8 cellular contexts compared by ENCODE assay signal in the genomic region with DNA sequence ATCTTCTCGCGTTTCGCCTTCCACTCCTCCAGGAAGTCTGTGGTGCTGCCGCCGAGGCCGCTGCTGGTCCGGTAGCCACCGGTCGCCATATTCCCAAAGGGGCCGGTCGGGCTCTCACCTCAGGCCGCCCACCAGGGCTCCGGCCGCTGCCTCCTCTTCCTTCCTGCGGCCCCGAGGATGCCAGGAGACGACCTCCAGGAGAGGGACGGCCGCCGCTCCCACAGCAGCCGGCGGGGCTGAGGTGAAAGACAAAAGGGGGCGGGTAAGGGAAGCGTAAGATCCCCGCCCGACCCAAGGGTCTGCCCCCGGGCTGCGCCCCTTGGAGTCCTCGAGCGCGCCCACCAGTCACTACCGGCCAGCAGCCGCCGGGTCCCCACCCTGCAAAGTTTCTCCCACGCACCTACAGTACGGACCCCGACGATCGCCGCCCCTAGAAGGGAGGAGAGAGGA. TPM values are rescaled to one million over a fixed set of nuclear protein-coding genes. Genes with fewer than 3 reads are reported as not detected.
DNase-seq lines count a peak whose midpoint lies in the region; ATAC-seq and TF ChIP-seq lines count a peak whose summit lies in the region.

No MANE protein-coding gene starts in this region.

- no peak overlapping the region for H3K27ac Mint-ChIP-seq in central memory CD8-positive, alpha-beta T cell (ENCODE audit: low read depth)
- H3K27ac Mint-ChIP-seq in mesothelial cell of epicardium: peak overlapping the region; percentile 98

- H3K27me3 ChIP-seq in vagina: no peaks in the 10 kb centered on the region

- H3K9me3 Mint-ChIP-seq in central memory CD8-positive, alpha-beta T cell: no peaks in the 10 kb centered on the region
- H3K9me3 Mint-ChIP-seq in mesothelial cell of epicardium: no peaks in the 10 kb centered on the region

- no peak for TF ChIP-seq CTCF in mesothelial cell of epicardium (IDR thresholded peaks at IDR 0.05; ENCODE audit: unreplicated experiment)
- no peak for TF ChIP-seq CTCF in vagina (IDR thresholded peaks at IDR 0.05)

- peaks cover 18% of the 10 kb centered on the region for H3K4me1 ChIP-seq in vagina

- H3K4me1 Mint-ChIP-seq in central memory CD8-positive, alpha-beta T cell: peaks cover 28% of the 10 kb centered on the region
- peaks cover 56% of the 10 kb centered on the region for H3K4me1 Mint-ChIP-seq in mesothelial cell of epicardium

- no peaks in the 10 kb centered on the region for H3K36me3 ChIP-seq in vagina

- DNase-seq in stimulated activated CD4-positive, alpha-beta T cell treated with anti-CD3 and anti-CD28 coated beads, Interleukin-4, amount 100 ng/mL, for 1 hour: peak; percentile 3
- no peak for DNase-seq in stimulated activated CD4-positive, alpha-beta T cell treated with anti-CD3 and anti-CD28 coated beads, Interleukin-15, amount 100 ng/mL, for 24 hours
- DNase-seq in NCI-H510A treated with DMSO at 0.1 percent for 48 hours (lab: John Stamatoyannopoulos, UW) (peak; percentile 75), mesothelial cell of epicardium (ENCODE audit: low spot score in 2 of 2, unreplicated experiment in 2 of 2) (peak; percentile 33 to 73), vagina (ENCODE audit: extremely low spot score in 2 of 2) (no peak), NCI-H524 treated with DMSO at 0.1 percent for 48 hours (lab: John Stamatoyannopoulos, UW) (no peak)
- no peak for DNase-seq in central memory CD8-positive, alpha-beta T cell (ENCODE audit: low spot score in 2 of 2)

- no peaks in the 10 kb centered on the region for H3K9me3 ChIP-seq in vagina

- ATAC-seq in HG02588 (IDR thresholded peaks at IDR 0.05; ENCODE audit: unreplicated experiment): peak; percentile 27
- ATAC-seq in central memory CD8-positive, alpha-beta T cell (replicated peaks; ENCODE audit: extremely low read depth, poor library complexity, severe bottlenecking): no peak

- H3K27me3 Mint-ChIP-seq in central memory CD8-positive, alpha-beta T cell: peaks cover 84% of the 10 kb centered on the region
- no peaks in the 10 kb centered on the region for H3K27me3 Mint-ChIP-seq in mesothelial cell of epicardium (ENCODE audit: low read depth)

- peak overlapping the region; percentile 72 for H3K4me3 Mint-ChIP-seq in central memory CD8-positive, alpha-beta T cell
- H3K4me3 Mint-ChIP-seq in mesothelial cell of epicardium: peak overlapping the region; percentile 90

- TF ChIP-seq POLR2A in vagina (IDR thresholded peaks at IDR 0.05): peak in 1 of 2 donors; percentile 15

- peak overlapping the region; percentile 92 to 99 for H3K4me3 ChIP-seq in vagina

- intact Hi-C loops in vagina (cut with DNase I): loop anchor here (5.0 kb wide), 1 partner anchor 138 kb away; no protein-coding TSS in a partner anchor

- H3K36me3 Mint-ChIP-seq in central memory CD8-positive, alpha-beta T cell (ENCODE audit: insufficient read depth): no peaks in the 10 kb centered on the region
- H3K36me3 Mint-ChIP-seq in mesothelial cell of epicardium: no peaks in the 10 kb centered on the region

- peak overlapping the region; percentile 95 for H3K27ac ChIP-seq in vagina

RNA-seq across cellular contexts. Expression of gene PAWR, which starts 0.6 kb away (rescaled TPM):
- total RNA-seq in mesothelial cell of epicardium: 205 to 229 TPM (median 211 TPM) in 3 replicates
- 103 TPM for total RNA-seq in vagina

Comparison
In these comparisons a context has a peak if more than half of its experiments do, and no peak if none do; other contexts are left out.
1. DNase-seq: peak in stimulated activated CD4-positive, alpha-beta T cell treated with anti-CD3 and anti-CD28 coated beads, Interleukin-4, amount 100 ng/mL, for 1 hour (single experiment), NCI-H510A treated with DMSO at 0.1 percent for 48 hours (single experiment) and mesothelial cell of epicardium (2 of 2); none in stimulated activated CD4-positive, alpha-beta T cell treated with anti-CD3 and anti-CD28 coated beads, Interleukin-15, amount 100 ng/mL, for 24 hours (single experiment), central memory CD8-positive, alpha-beta T cell (0 of 2), vagina (0 of 2) and NCI-H524 treated with DMSO at 0.1 percent for 48 hours (single experiment).